ENCODE assay signal across 9 cellular contexts in the genomic region with DNA sequence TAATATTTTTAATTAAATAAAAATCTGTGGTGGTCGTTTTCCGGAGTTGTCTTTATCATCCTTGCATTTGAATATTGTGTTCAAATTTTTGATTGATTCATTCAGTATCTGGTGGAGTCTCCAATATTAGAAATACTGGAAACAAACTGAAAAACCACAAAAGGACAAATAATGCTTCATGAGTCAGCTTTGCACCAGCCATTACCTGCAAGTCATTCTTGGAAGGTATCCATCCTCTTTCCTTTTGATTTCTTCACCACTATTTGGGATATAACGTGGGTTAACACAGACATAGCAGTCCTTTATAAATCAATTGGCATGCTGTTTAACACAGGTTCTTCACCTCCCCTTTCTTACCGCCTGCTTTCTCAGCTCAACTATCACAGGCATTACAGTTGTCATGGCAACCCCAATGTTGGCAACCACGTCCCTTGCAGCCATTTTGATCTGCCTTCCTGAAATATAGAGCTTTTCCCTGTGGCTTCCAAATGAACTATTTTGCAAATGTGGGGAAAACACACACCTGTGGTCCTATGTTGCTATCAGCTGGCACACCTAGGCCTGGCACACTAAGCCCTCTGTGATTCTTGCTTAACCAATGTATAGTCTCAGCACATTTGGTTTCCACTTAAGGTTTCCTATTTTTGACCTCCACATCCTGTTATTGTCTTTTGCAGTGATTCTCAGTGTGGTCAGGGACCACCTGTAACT. TPM values are rescaled to one million over a fixed set of nuclear protein-coding genes. Genes with fewer than 3 reads are reported as not detected.
DNase-seq lines count a peak whose midpoint lies in the region; ATAC-seq and TF ChIP-seq lines count a peak whose summit lies in the region.
"Had no signal": no experiment of that assay in that cellular context is flagged by ENCODE, and none has a peak within 500 bp of the region (broad histone marks: within the 10 kb centered on the region; RNA-seq: fewer than 3 reads in every experiment).

No MANE protein-coding gene starts in this region.

- no peak for DNase-seq in CD4-positive, alpha-beta T cell
- DNase-seq in COR-L47 (lab: John Stamatoyannopoulos, UW) (peak; percentile 3), endothelial cell (ENCODE audit: low spot score) (peak; percentile 13), foreskin melanocyte (no peak)
- DNase-seq in activated CD4-positive, alpha-beta memory T cell treated with anti-CD3 and anti-CD28 coated beads for 36 hours = peak; percentile 30
- DNase-seq: KBM-7, tibial artery had no signal

- peak overlapping the region; percentile 74 for H3K27ac Mint-ChIP-seq in CD4-positive, alpha-beta T cell
- H3K27ac Mint-ChIP-seq in activated CD4-positive, alpha-beta memory T cell treated with anti-CD3 and anti-CD28 coated beads for 36 hours = peak overlapping the region; percentile 73
- peak overlapping the region; percentile 80 for H3K27ac Mint-ChIP-seq in endothelial cell (ENCODE audit: unreplicated experiment)

- H3K27ac ChIP-seq in CD4-positive, alpha-beta T cell (ENCODE audit: low read depth, low read length) = peak overlapping the region; percentile 29
- H3K27ac ChIP-seq: tibial artery had no signal

- no peak for ATAC-seq in CD4-positive, alpha-beta T cell (ENCODE audit: poor library complexity)
- ATAC-seq in GM18517 (IDR thresholded peaks at IDR 0.05; ENCODE audit: unreplicated experiment) (no peak), GM19455 (IDR thresholded peaks at IDR 0.05; ENCODE audit: unreplicated experiment) (no peak)

- TF ChIP-seq CTCF in CD4-positive, alpha-beta T cell (IDR thresholded peaks at IDR 0.05) = no peak
- TF ChIP-seq CTCF in endothelial cell (IDR thresholded peaks at IDR 0.05; ENCODE audit: unreplicated experiment) = no peak

- H3K9me3 Mint-ChIP-seq in CD4-positive, alpha-beta T cell = no peaks in the 10 kb centered on the region
- no peaks in the 10 kb centered on the region for H3K9me3 Mint-ChIP-seq in activated CD4-positive, alpha-beta memory T cell treated with anti-CD3 and anti-CD28 coated beads for 36 hours
- no peaks in the 10 kb centered on the region for H3K9me3 Mint-ChIP-seq in endothelial cell (ENCODE audit: unreplicated experiment)

- no peaks in the 10 kb centered on the region for H3K27me3 Mint-ChIP-seq in CD4-positive, alpha-beta T cell
- H3K27me3 Mint-ChIP-seq in activated CD4-positive, alpha-beta memory T cell treated with anti-CD3 and anti-CD28 coated beads for 36 hours = no peaks in the 10 kb centered on the region
- peaks cover 4% of the 10 kb centered on the region for H3K27me3 Mint-ChIP-seq in endothelial cell (ENCODE audit: unreplicated experiment)

- H3K27me3 ChIP-seq in CD4-positive, alpha-beta T cell (ENCODE audit: control insufficient read depth, insufficient read depth, low read length) = no peaks in the 10 kb centered on the region
- H3K27me3 ChIP-seq: tibial artery had no signal

- H3K4me3 Mint-ChIP-seq in CD4-positive, alpha-beta T cell = peak overlapping the region; percentile 16
- H3K4me3 Mint-ChIP-seq in activated CD4-positive, alpha-beta memory T cell treated with anti-CD3 and anti-CD28 coated beads for 36 hours = peak overlapping the region; percentile 2
- H3K4me3 Mint-ChIP-seq in endothelial cell (ENCODE audit: unreplicated experiment) = no peak overlapping the region

- no peaks in the 10 kb centered on the region for H3K9me3 ChIP-seq in CD4-positive, alpha-beta T cell (ENCODE audit: control insufficient read depth, low read length)
- H3K9me3 ChIP-seq: tibial artery had no signal

- H3K4me1 Mint-ChIP-seq in CD4-positive, alpha-beta T cell (ENCODE audit: low read depth) = peaks cover 86% of the 10 kb centered on the region
- H3K4me1 Mint-ChIP-seq in activated CD4-positive, alpha-beta memory T cell treated with anti-CD3 and anti-CD28 coated beads for 36 hours (ENCODE audit: low read depth) = peaks cover 73% of the 10 kb centered on the region
- H3K4me1 Mint-ChIP-seq in endothelial cell (ENCODE audit: unreplicated experiment) = peaks cover 13% of the 10 kb centered on the region

- CTCF ChIA-PET in CD4-positive, alpha-beta T cell (lab: Charles Lee) = interaction anchor here (2.4 to 3.0 kb wide), 2 partner anchors 16 to 36 kb away, joined by 7 to 9 read pairs; no protein-coding TSS in a partner anchor
- CTCF ChIA-PET in activated CD4-positive, alpha-beta memory T cell treated with anti-CD3 and anti-CD28 coated beads for 36 hours (lab: Charles Lee) = interaction anchor here (1.0 to 6.8 kb wide), 7 partner anchors 13 to 59 kb away, joined by 3 to 26 read pairs (median 4); no protein-coding TSS in a partner anchor

- H3K36me3 Mint-ChIP-seq in CD4-positive, alpha-beta T cell (ENCODE audit: low read depth) = peaks cover 57% of the 10 kb centered on the region
- H3K36me3 Mint-ChIP-seq in activated CD4-positive, alpha-beta memory T cell treated with anti-CD3 and anti-CD28 coated beads for 36 hours = peaks cover 65% of the 10 kb centered on the region
- no peaks in the 10 kb centered on the region for H3K36me3 Mint-ChIP-seq in endothelial cell (ENCODE audit: low read depth, unreplicated experiment)

- intact Hi-C loops in CD4-positive, alpha-beta T cell (cut with DNase I, micrococcal nuclease) = no loop called here
- intact Hi-C loops in activated CD4-positive, alpha-beta memory T cell treated with anti-CD3 and anti-CD28 coated beads for 36 hours (cut with micrococcal nuclease) = loop anchor here (5.0 to 10.0 kb wide), 2 partner anchors 143 to 1239 kb away; partner anchors contain the start of gene FAM117B

- POLR2A ChIA-PET in CD4-positive, alpha-beta T cell (lab: Charles Lee) = interaction anchor here (0.9 to 4.5 kb wide), 8 partner anchors 8 to 155 kb away, joined by 3 to 37 read pairs (median 4); no protein-coding TSS in a partner anchor
- POLR2A ChIA-PET in activated CD4-positive, alpha-beta memory T cell treated with anti-CD3 and anti-CD28 coated beads for 36 hours (lab: Charles Lee) = interaction anchor here (0.6 to 13.4 kb wide), 18 partner anchors 8 to 635 kb away, joined by 3 to 212 read pairs (median 14); partner anchors contain the start of genes CD28, CYP20A1 and ICOS

RNA-seq across cellular contexts. Expression of gene CTLA4, which starts 6.5 kb away (rescaled TPM):
- 10 to 100 TPM; 49.8 to 52.0 TPM for total RNA-seq in CD4-positive, alpha-beta T cell
- total RNA-seq in activated CD4-positive, alpha-beta memory T cell treated with anti-CD3 and anti-CD28 coated beads for 36 hours = 100 to 1,000 TPM; 245 to 254 TPM
- not detected for total RNA-seq in endothelial cell (ENCODE audit: unreplicated experiment)

Comparison
In these comparisons a context has a peak if more than half of its experiments do, and no peak if none do; other contexts are left out.
1. DNase-seq: peak in COR-L47 (single experiment), activated CD4-positive, alpha-beta memory T cell treated with anti-CD3 and anti-CD28 coated beads for 36 hours (single experiment) and endothelial cell (single experiment); none in CD4-positive, alpha-beta T cell (0 of 10) and foreskin melanocyte (single experiment).
2. RNA of gene CTLA4, which starts 6.5 kb away (total RNA-seq): 245 to 254 TPM in activated CD4-positive, alpha-beta memory T cell treated with anti-CD3 and anti-CD28 coated beads for 36 hours and 49.8 to 52.0 TPM in CD4-positive, alpha-beta T cell; not detected in endothelial cell (single experiment); every median in the first group is over 10 times any median in the second.
3. Peak in every context shown above with its lines, with median percentiles within 50 percentile points of each other: H3K27ac Mint-ChIP-seq.